In genomic region chr17:58314706-58315015, GRCh38 we compare ENCODE assay signal across 21 cellular contexts. TPM values are rescaled to one million over a fixed set of nuclear protein-coding genes. Genes with fewer than 3 reads are reported as not detected.
A peak's percentile ranks its signal among the peaks of the same experiment; 100 is the strongest.
DNase-seq lines count a peak whose midpoint lies in the region; ATAC-seq and TF ChIP-seq lines count a peak whose summit lies in the region.
"Had no signal": no experiment of that assay in that cellular context is flagged by ENCODE, and none has a peak within 500 bp of the region (broad histone marks: within the 10 kb centered on the region; RNA-seq: fewer than 3 reads in every experiment).

No MANE protein-coding gene starts in this region.

- no peaks in the 10 kb centered on the region for H3K79me2 ChIP-seq in Karpas-422 (ENCODE audit: low read length)

- TF ChIP-seq CTCF in HEK293 (tag by site-specific recombination; IDR thresholded peaks at IDR 0.05) = no peak

- H3K36me3 ChIP-seq in HEK293 (ENCODE audit: control insufficient read depth in 2 of 2, insufficient read depth in 1 of 2, low read length in 2 of 2) (no peaks in the 10 kb centered on the region), Karpas-422 (ENCODE audit: insufficient read depth, low read length) (peaks cover 4% of the 10 kb centered on the region)

- peaks cover 24% of the 10 kb centered on the region for H3K36me3 Mint-ChIP-seq in effector memory CD8-positive, alpha-beta T cell (ENCODE audit: insufficient read depth)

- CTCF ChIA-PET in HEK293 (lab: Yijun Ruan, JAX) = interaction anchor here (0.9 to 8.0 kb wide), 5 partner anchors 11 to 135 kb away, joined by 3 to 189 read pairs (median 26); partner anchors contain the start of gene RNF43

- no peak for ATAC-seq in effector memory CD8-positive, alpha-beta T cell (replicated peaks)
- ATAC-seq in GM21717 (IDR thresholded peaks at IDR 0.05; ENCODE audit: unreplicated experiment) = no peak
- ATAC-seq in HG03432 (IDR thresholded peaks at IDR 0.05; ENCODE audit: unreplicated experiment) = no peak
- ATAC-seq: GM12878, HepG2, Right ventricle myocardium inferior had no signal

- peaks cover 12 to 13% of the 10 kb centered on the region in 2 donors for H3K4me1 Mint-ChIP-seq in effector memory CD8-positive, alpha-beta T cell (ENCODE audit: low read depth in 2 of 2)

- H3K27ac Mint-ChIP-seq in effector memory CD8-positive, alpha-beta T cell = peak overlapping the region; percentile 27 to 44
- H3K27ac Mint-ChIP-seq: HFFc6 had no signal

- POLR2A ChIA-PET in HEK293 (lab: Yijun Ruan, JAX) = no interaction called here

- no peak overlapping the region for H3K4me2 ChIP-seq in Karpas-422 (ENCODE audit: low read depth, low read length, poor library complexity, severe bottlenecking)

- peak; percentile 1 for DNase-seq in activated CD4-positive, alpha-beta T cell treated with anti-CD3 and anti-CD28 coated beads for 1 hour
- DNase-seq in activated CD4-positive, alpha-beta T cell treated with anti-CD3 and anti-CD28 coated beads for 4 hours = no peak
- DNase-seq in effector memory CD8-positive, alpha-beta T cell = no peak
- DNase-seq in posterior vena cava (ENCODE audit: low spot score) (peak; percentile 41), Karpas-422 (no peak)
- DNase-seq: C1 segment of cervical spinal cord, DMS79 treated with DMSO at 0.1 percent for 48 hours, GOT3, HFFc6, KG1, NCI-H1048, NCI-H1436 treated with DMSO at 0.1 percent for 48 hours, NCI-H2081 had no signal

- H3K9me3 ChIP-seq in HEK293 (ENCODE audit: control insufficient read depth, insufficient read depth, low read depth, low read length) = no peaks in the 10 kb centered on the region
- H3K9me3 ChIP-seq in Karpas-422 (ENCODE audit: low read length) = no peaks in the 10 kb centered on the region

- H3K4me1 ChIP-seq in HEK293 (ENCODE audit: control insufficient read depth, insufficient read depth, low read length) = peaks cover 9% of the 10 kb centered on the region
- peaks cover 5% of the 10 kb centered on the region; the same call in 1 of the 2 replicates for H3K4me1 ChIP-seq in Karpas-422 (ENCODE audit: low read length)

- no peak overlapping the region for H2AFZ ChIP-seq in Karpas-422 (ENCODE audit: low read length)

- H3K27ac ChIP-seq in HEK293 (ENCODE audit: extremely low read depth, low read depth, low read length) = peak overlapping the region; percentile 43; the same call in 1 of the 2 replicates
- no peak overlapping the region for H3K27ac ChIP-seq in Karpas-422 (ENCODE audit: low read length)

- H3K4me3 Mint-ChIP-seq in effector memory CD8-positive, alpha-beta T cell = no peak overlapping the region
- H3K4me3 Mint-ChIP-seq: HFFc6 had no signal

- H3K9ac ChIP-seq in Karpas-422 (ENCODE audit: low read length) = no peak overlapping the region

- H4K20me1 ChIP-seq in Karpas-422 (ENCODE audit: insufficient read depth, low read depth, low read length) = no peaks in the 10 kb centered on the region

- H3K27me3 ChIP-seq in Karpas-422 (ENCODE audit: low read length) = no peaks in the 10 kb centered on the region

- intact Hi-C loops in posterior vena cava (cut with DNase I) = loop anchor here in 1 of 2 donors (10.0 kb wide), 1 partner anchor 100 kb away; the partner anchor contains the start of gene RNF43

- no peaks in the 10 kb centered on the region for H3K9me2 ChIP-seq in Karpas-422 (replicated peaks; ENCODE audit: insufficient read depth, low read length)

- H3K27me3 Mint-ChIP-seq in effector memory CD8-positive, alpha-beta T cell = no peaks in the 10 kb centered on the region

- H3K4me3 ChIP-seq in HEK293 (ENCODE audit: low read depth, low read length) (no peak overlapping the region), Karpas-422 (ENCODE audit: low read length) (no peak overlapping the region)
- H3K4me3 ChIP-seq: GM12878 had no signal

- H3K9me3 Mint-ChIP-seq in effector memory CD8-positive, alpha-beta T cell = no peaks in the 10 kb centered on the region
- H3K9me3 Mint-ChIP-seq: HFFc6 had no signal

TF ChIP-seq in HEK293, 187 proteins besides CTCF, POLR2A, EP300 and RAD21:
- 0 out of 2 replicates have a peak, but pooled peaks have one; percentile 7 for TF ChIP-seq ZNF335 (tag by site-specific recombination; conservative IDR thresholded peaks at IDR 0.05)
- TF ChIP-seq ZSCAN16 (tag by site-specific recombination; IDR thresholded peaks at IDR 0.05) = no peak
- peak; percentile 44; the same call in 1 of the 2 replicates for TF ChIP-seq ZNF18 (tag by site-specific recombination; IDR thresholded peaks at IDR 0.05)

RNA-seq across cellular contexts. Expression of gene TSPOAP1, which starts 13.9 kb away (rescaled TPM):
- 1 to 10 TPM; 8.2 to 10.0 TPM for total RNA-seq in posterior vena cava
- total RNA-seq in Karpas-422 (2014; rRNA removed; shearing (Covaris generic); ENCODE audit: low replicate concordance) = 7.8 and 14.0 TPM in 2 replicates
- total RNA-seq: HepG2, MCF 10A, NCI-H460 had no signal

RNA-seq across cellular contexts. Expression of gene MPO, which starts 33.9 kb away (rescaled TPM):
- total RNA-seq in posterior vena cava = under 1 TPM; 0.74 to 0.86 TPM
- total RNA-seq in Karpas-422 (2014; rRNA removed; shearing (Covaris generic); ENCODE audit: low replicate concordance) = not detected in 2 replicates
- total RNA-seq: HepG2, HFFc6, NCI-H460 had no signal

RNA-seq across cellular contexts. Expression of gene SUPT4H1, which starts 37.3 kb away (rescaled TPM):
- total RNA-seq in posterior vena cava = 10 to 100 TPM; 48.4 to 50.1 TPM
- total RNA-seq in Karpas-422 (2014; rRNA removed; shearing (Covaris generic); ENCODE audit: low replicate concordance) = 50.2 and 64.7 TPM in 2 replicates

Comparison
In these comparisons a context has a peak if more than half of its experiments do, and no peak if none do; other contexts are left out.
1. DNase-seq: peak in activated CD4-positive, alpha-beta T cell treated with anti-CD3 and anti-CD28 coated beads for 1 hour (single experiment) and posterior vena cava (single experiment); none in activated CD4-positive, alpha-beta T cell treated with anti-CD3 and anti-CD28 coated beads for 4 hours (0 of 2), effector memory CD8-positive, alpha-beta T cell (0 of 3) and Karpas-422 (single experiment).